8 cellular contexts compared by ENCODE assay signal in the genomic region with DNA sequence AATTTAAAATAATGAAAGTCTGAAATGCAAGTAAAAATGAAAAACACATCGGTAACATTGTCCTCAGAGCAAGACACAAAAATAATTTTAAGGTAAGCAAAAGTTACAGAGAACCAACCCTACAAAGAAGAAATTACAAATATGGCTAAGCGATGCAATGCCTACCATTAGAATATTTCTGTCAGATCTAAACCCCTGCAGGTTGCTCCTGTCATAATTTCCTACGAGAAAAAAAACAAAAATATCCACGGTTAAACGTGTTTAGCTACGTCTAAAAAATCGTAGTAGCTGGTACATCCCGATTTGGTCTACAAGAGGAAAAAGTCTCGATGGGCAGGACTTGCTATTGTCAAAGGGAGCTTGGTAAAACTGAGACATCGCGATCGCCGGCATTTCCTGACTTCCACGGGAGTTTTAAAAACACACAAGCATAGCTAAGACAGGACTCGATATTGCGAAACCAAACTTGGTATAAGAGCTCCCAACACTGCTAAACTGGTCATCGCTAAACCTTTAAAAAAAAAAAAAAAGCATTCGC. TPM values are rescaled to one million over a fixed set of nuclear protein-coding genes. Genes with fewer than 3 reads are reported as not detected.
DNase-seq lines count a peak whose midpoint lies in the region; ATAC-seq and TF ChIP-seq lines count a peak whose summit lies in the region.

No MANE protein-coding gene starts in this region.

- TF ChIP-seq RAD21 in SK-N-SH (IDR thresholded peaks at IDR 0.05; ENCODE audit: low read length): no peak

- no peaks in the 10 kb centered on the region for H3K9me3 ChIP-seq in SK-N-SH
- no peaks in the 10 kb centered on the region for H3K9me3 ChIP-seq in upper lobe of right lung

- peak overlapping the region; percentile 99 for H3K4me2 ChIP-seq in SK-N-SH

- CTCF ChIA-PET in SK-N-SH (lab: Yijun Ruan, JAX): interaction anchor here (0.7 to 6.1 kb wide), 19 partner anchors 10 to 348 kb away, joined by 3 to 41 read pairs (median 5); no protein-coding TSS in a partner anchor

- H3K27me3 ChIP-seq in SK-N-SH (ENCODE audit: insufficient read depth) (no peaks in the 10 kb centered on the region), upper lobe of right lung (peaks cover 5% of the 10 kb centered on the region)

- peaks cover 49% of the 10 kb centered on the region for H3F3A ChIP-seq in SK-N-SH (replicated peaks; ENCODE audit: insufficient read depth)

- POLR2A ChIA-PET in SK-N-SH (lab: Yijun Ruan, JAX): no interaction called here

- DNase-seq in Right ventricle myocardium inferior (ENCODE audit: missing footprints) (peak; percentile 70), cardiac septum (ENCODE audit: low spot score) (no peak), SK-N-SH (no peak), lung microvascular endothelial cell (ENCODE audit: low read depth in 2 of 2) (peak; percentile 68 to 76), upper lobe of right lung (peak; percentile 70), AG08396 (ENCODE audit: low spot score) (no peak)

- H3K9ac ChIP-seq in SK-N-SH: peak overlapping the region; percentile 82

- no peak for TF ChIP-seq CTCF in SK-N-SH (IDR thresholded peaks at IDR 0.05)
- TF ChIP-seq CTCF in upper lobe of right lung (IDR thresholded peaks at IDR 0.05): no peak

- peaks cover 43% of the 10 kb centered on the region for H3K79me2 ChIP-seq in SK-N-SH (ENCODE audit: insufficient read depth)

- H4K20me1 ChIP-seq in SK-N-SH (ENCODE audit: insufficient read depth): no peaks in the 10 kb centered on the region

- TF ChIP-seq EP300 in SK-N-SH (IDR thresholded peaks at IDR 0.05; ENCODE audit: borderline replicate concordance in 1 of 2, low read depth in 1 of 2, low read length in 1 of 2): no peak

- H3K9me2 ChIP-seq in SK-N-SH: no peaks in the 10 kb centered on the region

- H3K4me3 ChIP-seq in SK-N-SH (ENCODE audit: low read depth in 2 of 2, low read length in 1 of 2) (peak overlapping the region; percentile 58 to 72), upper lobe of right lung (peak overlapping the region; percentile 73)

- under 1% methylated on average over 18 of the region's 18 CpGs for WGBS in SK-N-SH (ENCODE audit: low lambda C conversion rate)

- H3K4me1 ChIP-seq in SK-N-SH (ENCODE audit: control insufficient read depth in 1 of 2, insufficient read depth in 2 of 2, low read depth in 1 of 2, low read length in 1 of 2) (peaks cover 0 to 24% of the 10 kb centered on the region in 2 experiments; a peak in 1 of 4 replicates), upper lobe of right lung (no peaks in the 10 kb centered on the region)

- H2AFZ ChIP-seq in SK-N-SH (ENCODE audit: low read depth): peak overlapping the region; percentile 84

- ATAC-seq in Right ventricle myocardium inferior: peak; percentile 15
- no peak for ATAC-seq in upper lobe of right lung
- no peak for ATAC-seq in HG03469 (IDR thresholded peaks at IDR 0.05; ENCODE audit: unreplicated experiment)

- intact Hi-C loops in Right ventricle myocardium inferior (cut with DNase I) (loop anchor here (1.0 to 5.0 kb wide), 3 partner anchors 34 to 132 kb away; no protein-coding TSS in a partner anchor), cardiac septum (cut with DNase I) (loop anchor here (2.0 to 5.0 kb wide), 3 partner anchors 34 to 134 kb away; no protein-coding TSS in a partner anchor), upper lobe of right lung (cut with DNase I) (no loop called here)

- H3K36me3 ChIP-seq in SK-N-SH (replicated peaks in 1 of 2; ENCODE audit: control insufficient read depth in 1 of 2, insufficient read depth in 2 of 2, low read length in 1 of 2) (no peaks in the 10 kb centered on the region), upper lobe of right lung (no peaks in the 10 kb centered on the region)

- H3K27ac ChIP-seq in SK-N-SH (ENCODE audit: low read depth in 2 of 2, low read length in 1 of 2) (peak overlapping the region; percentile 77 to 93; a peak in 3 of 4 replicates), cingulate gyrus (ENCODE audit: low read depth, low read length) (peak overlapping the region; percentile 93), upper lobe of right lung (peak overlapping the region; percentile 100)

TF ChIP-seq in SK-N-SH, 30 proteins besides CTCF, POLR2A, EP300 and RAD21:
- TF ChIP-seq, protein P1, sequence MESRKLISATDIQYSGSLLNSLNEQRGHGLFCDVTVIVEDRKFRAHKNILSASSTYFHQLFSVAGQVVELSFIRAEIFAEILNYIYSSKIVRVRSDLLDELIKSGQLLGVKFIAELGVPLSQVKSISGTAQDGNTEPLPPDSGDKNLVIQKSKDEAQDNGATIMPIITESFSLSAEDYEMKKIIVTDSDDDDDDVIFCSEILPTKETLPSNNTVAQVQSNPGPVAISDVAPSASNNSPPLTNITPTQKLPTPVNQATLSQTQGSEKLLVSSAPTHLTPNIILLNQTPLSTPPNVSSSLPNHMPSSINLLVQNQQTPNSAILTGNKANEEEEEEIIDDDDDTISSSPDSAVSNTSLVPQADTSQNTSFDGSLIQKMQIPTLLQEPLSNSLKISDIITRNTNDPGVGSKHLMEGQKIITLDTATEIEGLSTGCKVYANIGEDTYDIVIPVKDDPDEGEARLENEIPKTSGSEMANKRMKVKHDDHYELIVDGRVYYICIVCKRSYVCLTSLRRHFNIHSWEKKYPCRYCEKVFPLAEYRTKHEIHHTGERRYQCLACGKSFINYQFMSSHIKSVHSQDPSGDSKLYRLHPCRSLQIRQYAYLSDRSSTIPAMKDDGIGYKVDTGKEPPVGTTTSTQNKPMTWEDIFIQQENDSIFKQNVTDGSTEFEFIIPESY (IDR thresholded peaks at IDR 0.05; ENCODE audit: borderline replicate concordance, low read depth): peak; percentile 75; the same call in 1 of the 2 replicates
- TF ChIP-seq, protein P2, sequence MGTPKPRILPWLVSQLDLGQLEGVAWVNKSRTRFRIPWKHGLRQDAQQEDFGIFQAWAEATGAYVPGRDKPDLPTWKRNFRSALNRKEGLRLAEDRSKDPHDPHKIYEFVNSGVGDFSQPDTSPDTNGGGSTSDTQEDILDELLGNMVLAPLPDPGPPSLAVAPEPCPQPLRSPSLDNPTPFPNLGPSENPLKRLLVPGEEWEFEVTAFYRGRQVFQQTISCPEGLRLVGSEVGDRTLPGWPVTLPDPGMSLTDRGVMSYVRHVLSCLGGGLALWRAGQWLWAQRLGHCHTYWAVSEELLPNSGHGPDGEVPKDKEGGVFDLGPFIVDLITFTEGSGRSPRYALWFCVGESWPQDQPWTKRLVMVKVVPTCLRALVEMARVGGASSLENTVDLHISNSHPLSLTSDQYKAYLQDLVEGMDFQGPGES (IDR thresholded peaks at IDR 0.05; ENCODE audit: low read depth, low read length): no peak
- TF ChIP-seq RFX5 (IDR thresholded peaks at IDR 0.05; ENCODE audit: low read length) (no peak), CHD2 (IDR thresholded peaks at IDR 0.05; ENCODE audit: low read length, partially characterized antibody) (peak; percentile 66), FOXJ3 (CRISPR knock-in tag; IDR thresholded peaks at IDR 0.05) (no peak)

RNA-seq across cellular contexts. Expression of a gene that starts 1.1 kb away (rescaled TPM):
- 0.84 TPM for total RNA-seq in Right ventricle myocardium inferior
- 1.2 TPM for total RNA-seq in cardiac septum
- 1.7 and 1.9 TPM in 2 replicates for polyA plus RNA-seq in SK-N-SH (2012; rRNA removed)
- 0.88 and 1.4 TPM in 2 replicates for polyA plus RNA-seq in SK-N-SH (2012; cell fraction: cytosol; rRNA removed)
- polyA plus RNA-seq in SK-N-SH (2012; cell fraction: nucleus; rRNA removed): 3.7 and 5.4 TPM in 2 replicates
- total RNA-seq in lung microvascular endothelial cell: 6.5 and 7.2 TPM in 2 replicates
- 4.8 TPM for total RNA-seq in upper lobe of right lung

Comparison
In these comparisons a context has a peak if more than half of its experiments do, and no peak if none do; other contexts are left out.
1. DNase-seq: peak in Right ventricle myocardium inferior (single experiment), lung microvascular endothelial cell (2 of 2) and upper lobe of right lung (single experiment); none in cardiac septum (single experiment), SK-N-SH (single experiment) and AG08396 (single experiment).
2. Peak in every context shown above with its lines, with median percentiles within 50 percentile points of each other: H3K27ac ChIP-seq.